7 cellular contexts compared by ENCODE assay signal in the genomic region with DNA sequence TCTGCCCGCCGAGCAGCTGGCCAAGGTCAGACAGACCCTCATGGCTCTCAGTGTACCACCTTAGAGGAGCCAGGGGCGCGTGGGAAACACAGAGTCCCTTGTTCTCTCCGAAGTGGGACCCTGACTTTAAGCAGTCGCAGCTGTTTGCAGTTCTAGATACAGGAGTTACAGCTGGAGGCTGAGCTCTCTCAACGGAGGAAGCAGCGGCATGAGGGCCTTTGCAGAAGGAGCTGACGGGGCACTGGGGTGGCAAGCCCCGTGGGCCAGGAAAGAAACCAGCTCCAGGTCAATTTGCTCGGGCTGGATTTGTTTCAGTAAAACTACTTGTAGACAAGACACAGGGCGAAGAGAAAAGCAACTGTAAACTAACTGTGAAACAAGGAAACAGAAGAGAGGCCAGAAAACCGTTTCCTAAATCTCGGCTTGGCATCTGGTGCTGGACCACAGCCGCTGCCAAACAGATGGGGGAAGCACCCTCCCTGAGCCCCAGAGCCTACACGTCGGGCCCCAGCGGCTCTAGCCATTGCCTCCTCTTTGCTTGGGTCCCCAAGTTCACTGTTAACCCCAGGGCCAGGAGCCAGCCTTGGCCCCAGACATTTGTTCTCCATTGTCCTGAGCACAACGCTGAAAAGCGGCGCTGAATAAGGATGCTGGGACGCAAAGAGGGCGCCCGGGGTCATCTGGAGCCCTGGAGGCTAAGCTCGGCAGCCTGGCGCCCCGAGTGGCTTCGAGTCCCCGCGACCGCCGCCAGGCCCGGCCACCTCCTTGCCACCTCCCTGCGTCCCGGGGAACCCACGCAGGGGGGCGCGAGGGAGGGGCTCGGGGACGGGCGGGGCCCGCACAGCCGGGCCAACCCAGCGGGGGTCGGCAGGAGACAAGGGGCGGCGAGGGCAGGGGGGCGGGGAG. TPM values are rescaled to one million over a fixed set of nuclear protein-coding genes. Genes with fewer than 3 reads are reported as not detected.
DNase-seq lines count a peak whose midpoint lies in the region; ATAC-seq and TF ChIP-seq lines count a peak whose summit lies in the region.

No MANE protein-coding gene starts in this region.

- peak; percentile 50 for DNase-seq in RPMI8226
- peak; percentile 69 for DNase-seq in lower lobe of right lung
- peak in 1 of 2 donors; percentile 31 for DNase-seq in tibial nerve (ENCODE audit: low spot score in 2 of 2)
- no peak for DNase-seq in kidney tubule cell (ENCODE audit: low spot score)

- TF ChIP-seq CTCF in lower lobe of right lung (IDR thresholded peaks at IDR 0.05) = no peak
- no peak for TF ChIP-seq CTCF in tibial nerve (IDR thresholded peaks at IDR 0.05)

- intact Hi-C loops in lower lobe of right lung (cut with DNase I) = no loop called here

- no peaks in the 10 kb centered on the region for H3K36me3 ChIP-seq in lower lobe of right lung
- H3K36me3 ChIP-seq in tibial nerve = no peaks in the 10 kb centered on the region

- peak; percentile 25 for ATAC-seq in GM18505 (IDR thresholded peaks at IDR 0.05; ENCODE audit: unreplicated experiment)
- ATAC-seq in HG02884 (IDR thresholded peaks at IDR 0.05; ENCODE audit: unreplicated experiment) = peak; percentile 12
- ATAC-seq in lower lobe of right lung = peak; percentile 46 to 52

- H3K9me3 ChIP-seq in lower lobe of right lung (no peaks in the 10 kb centered on the region), tibial nerve (no peaks in the 10 kb centered on the region)

- TF ChIP-seq EP300 in tibial nerve (IDR thresholded peaks at IDR 0.05) = no peak

- WGBS in tibial nerve, 2 donors = 14 to 17% methylated on average over 23 to 29 of the region's 48 CpGs

- H3K4me1 ChIP-seq in lower lobe of right lung (peaks cover 37% of the 10 kb centered on the region), tibial nerve (peaks cover 0 to 44% (median 30%) of the 10 kb centered on the region in 4 donors)

- no peak for TF ChIP-seq POLR2A in GM18505 (IDR thresholded peaks at IDR 0.05; ENCODE audit: borderline replicate concordance, extremely low read depth, insufficient read depth, insufficient read length)
- TF ChIP-seq POLR2A in tibial nerve (IDR thresholded peaks at IDR 0.05) = no peak

- peak overlapping the region; percentile 97 for H3K27ac ChIP-seq in cingulate gyrus (ENCODE audit: low read depth, low read length)
- H3K27ac ChIP-seq in lower lobe of right lung = peak overlapping the region; percentile 88
- H3K27ac ChIP-seq in tibial nerve = peak overlapping the region; percentile 93 to 100 (median 98)

- H3K27me3 ChIP-seq in lower lobe of right lung (ENCODE audit: low read depth) (no peaks in the 10 kb centered on the region), tibial nerve (no peaks in the 10 kb centered on the region)

- peak overlapping the region; percentile 63 for H3K4me3 ChIP-seq in lower lobe of right lung
- H3K4me3 ChIP-seq in tibial nerve = peak overlapping the region; percentile 63 to 91 (median 81)

RNA-seq across cellular contexts. Expression of a gene that starts 0.9 kb away (rescaled TPM):
- 79.7 TPM for total RNA-seq in lower lobe of right lung
- total RNA-seq in tibial nerve = 100 to 1,000 TPM; 142 to 225 (median 183) TPM

RNA-seq across cellular contexts. Expression of a gene that starts 12.8 kb away (rescaled TPM):
- 35.7 TPM for total RNA-seq in lower lobe of right lung
- 100 to 1,000 TPM in 2 of 4 donors, 10 to 100 TPM in 2; 77.6 to 114 (median 99.5) TPM for total RNA-seq in tibial nerve
